ENCODE assay signal across 8 cellular contexts in genomic region chr10:125521721-125522680, GRCh38.
A peak's percentile ranks its signal among the peaks of the same experiment; 100 is the strongest.
DNase-seq lines count a peak whose midpoint lies in the region; ATAC-seq and TF ChIP-seq lines count a peak whose summit lies in the region.

No MANE protein-coding gene starts in this region.

- peaks cover 2% of the 10 kb centered on the region for H3K27me3 Mint-ChIP-seq in activated naive CD8-positive, alpha-beta T cell treated with anti-CD3 and anti-CD28 coated beads, Interleukin-2, amount 10 ng/mL, durations not matched to agents 7 days and 5 days
- peaks cover 0 to 28% (median 6%) of the 10 kb centered on the region in 5 donors for H3K27me3 Mint-ChIP-seq in naive thymus-derived CD4-positive, alpha-beta T cell

- H3K4me1 Mint-ChIP-seq in activated naive CD8-positive, alpha-beta T cell treated with anti-CD3 and anti-CD28 coated beads, Interleukin-2, amount 10 ng/mL, durations not matched to agents 7 days and 5 days, result no peaks in the 10 kb centered on the region
- no peaks in the 10 kb centered on the region for H3K4me1 Mint-ChIP-seq in naive thymus-derived CD4-positive, alpha-beta T cell

- H3K9me3 ChIP-seq in naive thymus-derived CD4-positive, alpha-beta T cell (ENCODE audit: control insufficient read depth in 2 of 3, low read length in 3 of 3), result peaks cover 0 to 4% (median 0%) of the 10 kb centered on the region in 3 experiments

- no peak overlapping the region for H3K4me3 Mint-ChIP-seq in activated naive CD8-positive, alpha-beta T cell treated with anti-CD3 and anti-CD28 coated beads, Interleukin-2, amount 10 ng/mL, durations not matched to agents 7 days and 5 days
- H3K4me3 Mint-ChIP-seq in naive thymus-derived CD4-positive, alpha-beta T cell, result no peak overlapping the region

- H3K27me3 ChIP-seq in naive thymus-derived CD4-positive, alpha-beta T cell (ENCODE audit: control insufficient read depth in 2 of 2, insufficient read depth in 2 of 2, low read length in 2 of 2), result no peaks in the 10 kb centered on the region

- intact Hi-C loops in naive thymus-derived CD4-positive, alpha-beta T cell (cut with micrococcal nuclease), result no loop called here
- intact Hi-C loops in sciatic nerve (cut with DNase I), result no loop called here

- in situ Hi-C loops in GM13977 (cut with MboI; ENCODE audit: low pct_unique_long_range_greater_than_20kb, low sequenced_read_pairs, unreplicated experiment), result no loop called here

- H3K4me1 ChIP-seq in naive thymus-derived CD4-positive, alpha-beta T cell (ENCODE audit: control insufficient read depth in 2 of 2, insufficient read depth in 2 of 2, low read length in 2 of 2), result no peaks in the 10 kb centered on the region

- peak overlapping the region; percentile 56 for H3K27ac Mint-ChIP-seq in activated naive CD8-positive, alpha-beta T cell treated with anti-CD3 and anti-CD28 coated beads, Interleukin-2, amount 10 ng/mL, durations not matched to agents 7 days and 5 days
- H3K27ac Mint-ChIP-seq in naive thymus-derived CD4-positive, alpha-beta T cell, result peak overlapping the region in 1 of 9 donors; percentile 66

- peak; percentile 37 for TF ChIP-seq CTCF in GM13977 (IDR thresholded peaks at IDR 0.05; ENCODE audit: extremely low read depth, insufficient read depth, missing control alignments)

- DNase-seq in AG08396 (ENCODE audit: low spot score), result peak; percentile 19
- no peak for DNase-seq in GM13977 (ENCODE audit: low spot score)
- no peak for DNase-seq in activated naive CD8-positive, alpha-beta T cell treated with anti-CD3 and anti-CD28 coated beads, Interleukin-2, amount 10 ng/mL, durations not matched to agents 7 days and 5 days
- DNase-seq in naive thymus-derived CD4-positive, alpha-beta T cell, result no peak
- no peak for DNase-seq in activated CD8-positive, alpha-beta memory T cell treated with anti-CD3 and anti-CD28 coated beads, Interleukin-2, amount 50 U/mL, for 4 hours
- DNase-seq in sciatic nerve (ENCODE audit: low spot score), result no peak

- no peak overlapping the region for H3K4me3 ChIP-seq in naive thymus-derived CD4-positive, alpha-beta T cell (ENCODE audit: low read length)

- CTCF ChIA-PET in naive thymus-derived CD4-positive, alpha-beta T cell (lab: Charles Lee), result interaction anchor here (0.6 kb wide), 1 partner anchor 348 kb away, joined by 5 read pairs; no protein-coding TSS in a partner anchor

- no peaks in the 10 kb centered on the region for H3K36me3 ChIP-seq in naive thymus-derived CD4-positive, alpha-beta T cell (ENCODE audit: control insufficient read depth in 2 of 3, insufficient read depth in 3 of 3, low read length in 3 of 3)

- POLR2A ChIA-PET in activated naive CD8-positive, alpha-beta T cell treated with anti-CD3 and anti-CD28 coated beads, Interleukin-2, amount 10 ng/mL, durations not matched to agents 7 days and 5 days (lab: Charles Lee), result no interaction called here
- POLR2A ChIA-PET in naive thymus-derived CD4-positive, alpha-beta T cell (lab: Charles Lee), result no interaction called here

- no peaks in the 10 kb centered on the region for H3K36me3 Mint-ChIP-seq in activated naive CD8-positive, alpha-beta T cell treated with anti-CD3 and anti-CD28 coated beads, Interleukin-2, amount 10 ng/mL, durations not matched to agents 7 days and 5 days
- H3K36me3 Mint-ChIP-seq in naive thymus-derived CD4-positive, alpha-beta T cell, result no peaks in the 10 kb centered on the region

- no peaks in the 10 kb centered on the region for H3K9me3 Mint-ChIP-seq in activated naive CD8-positive, alpha-beta T cell treated with anti-CD3 and anti-CD28 coated beads, Interleukin-2, amount 10 ng/mL, durations not matched to agents 7 days and 5 days
- H3K9me3 Mint-ChIP-seq in naive thymus-derived CD4-positive, alpha-beta T cell, result peaks cover 0 to 15% (median 4%) of the 10 kb centered on the region in 11 donors

- ATAC-seq in HG03460 (IDR thresholded peaks at IDR 0.05; ENCODE audit: unreplicated experiment) (peak; percentile 71), sciatic nerve (no peak), HG02840 (IDR thresholded peaks at IDR 0.05; ENCODE audit: low FRiP score, unreplicated experiment) (no peak)
- ATAC-seq in activated naive CD8-positive, alpha-beta T cell treated with anti-CD3 and anti-CD28 coated beads, Interleukin-2, amount 10 ng/mL, durations not matched to agents 7 days and 5 days (ENCODE audit: low read depth), result no peak
- ATAC-seq in naive thymus-derived CD4-positive, alpha-beta T cell, result peak; percentile 22

- H3K27ac ChIP-seq in naive thymus-derived CD4-positive, alpha-beta T cell (ENCODE audit: low read depth, low read length), result no peak overlapping the region

Comparison
In these comparisons a context has a peak if more than half of its experiments do, and no peak if none do; other contexts are left out.
1. ATAC-seq: peak in HG03460 (single experiment) and naive thymus-derived CD4-positive, alpha-beta T cell (single experiment); none in activated naive CD8-positive, alpha-beta T cell treated with anti-CD3 and anti-CD28 coated beads, Interleukin-2, amount 10 ng/mL, durations not matched to agents 7 days and 5 days (single experiment), sciatic nerve (single experiment) and HG02840 (single experiment).